ENCODE assay signal across 8 cellular contexts in the genomic region with DNA sequence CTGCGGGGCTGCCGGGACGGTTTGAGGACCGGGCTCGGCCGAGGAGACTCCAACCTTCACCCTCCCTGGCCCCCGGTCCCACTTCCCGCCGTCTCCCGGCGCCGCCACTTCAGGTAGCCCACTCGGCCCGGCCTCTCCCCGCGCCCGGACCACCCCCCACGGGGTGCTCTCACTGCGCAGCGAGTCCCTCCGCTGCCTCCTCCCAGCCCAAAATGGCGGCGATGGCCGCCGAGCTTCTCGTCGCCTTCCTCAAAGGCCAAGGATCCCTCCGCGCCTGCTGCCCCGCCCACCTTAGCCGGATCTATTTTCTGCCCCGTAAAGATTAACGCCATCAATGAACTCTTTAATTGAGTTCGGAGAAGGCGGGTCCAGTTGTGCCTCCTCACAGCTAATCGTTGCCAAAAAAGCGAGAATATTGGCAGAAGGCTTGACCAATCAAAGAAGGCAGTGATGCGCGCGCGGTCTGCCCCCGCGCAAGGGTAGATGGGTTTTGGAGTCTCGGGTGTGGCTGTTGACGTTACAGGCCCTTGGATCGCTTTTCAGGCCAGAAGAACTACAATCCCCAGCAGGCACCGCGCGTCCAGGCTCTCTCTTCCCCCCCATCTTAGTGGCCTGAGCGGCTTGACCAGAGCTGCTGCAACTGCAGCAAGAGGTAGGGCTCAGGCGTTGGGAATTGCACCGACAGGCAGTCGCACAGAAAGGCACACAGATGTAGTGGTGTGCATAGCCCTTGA. TPM values are rescaled to one million over a fixed set of nuclear protein-coding genes. Genes with fewer than 3 reads are reported as not detected.
DNase-seq lines count a peak whose midpoint lies in the region; ATAC-seq and TF ChIP-seq lines count a peak whose summit lies in the region.

A gene with protein sequence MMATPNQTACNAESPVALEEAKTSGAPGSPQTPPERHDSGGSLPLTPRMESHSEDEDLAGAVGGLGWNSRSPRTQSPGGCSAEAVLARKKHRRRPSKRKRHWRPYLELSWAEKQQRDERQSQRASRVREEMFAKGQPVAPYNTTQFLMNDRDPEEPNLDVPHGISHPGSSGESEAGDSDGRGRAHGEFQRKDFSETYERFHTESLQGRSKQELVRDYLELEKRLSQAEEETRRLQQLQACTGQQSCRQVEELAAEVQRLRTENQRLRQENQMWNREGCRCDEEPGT (plus strand): TSS at position 588 of the 734 bp plus-strand sequence. CDS start 919 bp downstream, outside the sequence.

- ATAC-seq in naive thymus-derived CD4-positive, alpha-beta T cell = peak; percentile 93
- peak; percentile 98 for ATAC-seq in stimulated activated memory B cell treated with anti-CD40 and anti-IgM and Interleukin-4, amounts not matched to agents 10 μg/mL and 1 μg/mL and 100 μg/mL, for 72 hours

- peak within 1 kb of the TSS; percentile 98 for H3K4me3 Mint-ChIP-seq in activated T-helper 2 cell treated with anti-CD3 and anti-CD28 coated beads, Interferon-gamma antibody, Interleukin-2, Interleukin-4, amounts not matched to agents 10 μg/mL and 5 μg/mL and 100 μg/mL, durations not matched to agents 14 hours and 24 hours and 36 hours (ENCODE audit: low read depth)
- H3K4me3 Mint-ChIP-seq in naive thymus-derived CD4-positive, alpha-beta T cell = peak within 1 kb of the TSS; percentile 88 to 100 (median 96)
- peak within 1 kb of the TSS; percentile 99 for H3K4me3 Mint-ChIP-seq in stimulated activated memory B cell treated with anti-CD40 and anti-IgM and Interleukin-4, amounts not matched to agents 10 μg/mL and 1 μg/mL and 100 μg/mL, for 72 hours

- POLR2A ChIA-PET in naive thymus-derived CD4-positive, alpha-beta T cell (lab: Charles Lee) = interaction anchor here (0.6 to 9.7 kb wide), 27 partner anchors 10 to 962 kb away, joined by 3 to 516 read pairs (median 4); partner anchors contain the start of genes ACBD4, ATXN7L3, HEXIM1 and MAP3K14

- H3K27me3 ChIP-seq in naive thymus-derived CD4-positive, alpha-beta T cell (ENCODE audit: control insufficient read depth in 2 of 2, insufficient read depth in 2 of 2, low read length in 2 of 2) = no peaks in the 10 kb centered on the region

- intact Hi-C loops in activated T-helper 2 cell treated with anti-CD3 and anti-CD28 coated beads, Interferon-gamma antibody, Interleukin-2, Interleukin-4, amounts not matched to agents 10 μg/mL and 5 μg/mL and 100 μg/mL, durations not matched to agents 14 hours and 24 hours and 36 hours (cut with micrococcal nuclease) = loop anchor here (1.0 to 2.0 kb wide), 2 partner anchors 13 to 61 kb away; partner anchors contain the start of gene HEXIM1
- intact Hi-C loops in naive thymus-derived CD4-positive, alpha-beta T cell (cut with micrococcal nuclease) = loop anchor here (1.0 to 10.0 kb wide), 12 partner anchors 11 to 1679 kb away; partner anchors contain the start of genes DCAKD (in 2 of the 2), HEXIM1 (in 2 of the 2), MAP3K14 (in 2 of the 2) and NMT1 (in 2 of the 2)

- no peaks in the 10 kb centered on the region for H3K9me3 Mint-ChIP-seq in activated T-helper 2 cell treated with anti-CD3 and anti-CD28 coated beads, Interferon-gamma antibody, Interleukin-2, Interleukin-4, amounts not matched to agents 10 μg/mL and 5 μg/mL and 100 μg/mL, durations not matched to agents 14 hours and 24 hours and 36 hours
- no peaks in the 10 kb centered on the region for H3K9me3 Mint-ChIP-seq in naive thymus-derived CD4-positive, alpha-beta T cell
- H3K9me3 Mint-ChIP-seq in stimulated activated memory B cell treated with anti-CD40 and anti-IgM and Interleukin-4, amounts not matched to agents 10 μg/mL and 1 μg/mL and 100 μg/mL, for 72 hours = no peaks in the 10 kb centered on the region

- peaks cover 15 to 27% of the 10 kb centered on the region in 2 donors for H3K4me1 ChIP-seq in naive thymus-derived CD4-positive, alpha-beta T cell (ENCODE audit: control insufficient read depth in 2 of 2, insufficient read depth in 2 of 2, low read length in 2 of 2)

- H3K27ac Mint-ChIP-seq in activated T-helper 2 cell treated with anti-CD3 and anti-CD28 coated beads, Interferon-gamma antibody, Interleukin-2, Interleukin-4, amounts not matched to agents 10 μg/mL and 5 μg/mL and 100 μg/mL, durations not matched to agents 14 hours and 24 hours and 36 hours = peak within 1 kb of the TSS; percentile 98
- peak within 1 kb of the TSS; percentile 97 to 100 (median 98) for H3K27ac Mint-ChIP-seq in naive thymus-derived CD4-positive, alpha-beta T cell
- peak within 1 kb of the TSS; percentile 97 for H3K27ac Mint-ChIP-seq in stimulated activated memory B cell treated with anti-CD40 and anti-IgM and Interleukin-4, amounts not matched to agents 10 μg/mL and 1 μg/mL and 100 μg/mL, for 72 hours

- peaks cover 30% of the 10 kb centered on the region for H3K36me3 Mint-ChIP-seq in activated T-helper 2 cell treated with anti-CD3 and anti-CD28 coated beads, Interferon-gamma antibody, Interleukin-2, Interleukin-4, amounts not matched to agents 10 μg/mL and 5 μg/mL and 100 μg/mL, durations not matched to agents 14 hours and 24 hours and 36 hours (ENCODE audit: low read depth)
- peaks cover 0 to 15% (median 6%) of the 10 kb centered on the region in 5 donors for H3K36me3 Mint-ChIP-seq in naive thymus-derived CD4-positive, alpha-beta T cell
- peaks cover 10% of the 10 kb centered on the region for H3K36me3 Mint-ChIP-seq in stimulated activated memory B cell treated with anti-CD40 and anti-IgM and Interleukin-4, amounts not matched to agents 10 μg/mL and 1 μg/mL and 100 μg/mL, for 72 hours

- H3K4me3 ChIP-seq in LNCaP clone FGC (ENCODE audit: low read depth, low read length) (peak within 1 kb of the TSS; percentile 98), fibroblast of mammary gland (ENCODE audit: control insufficient read depth, low read depth, low read length) (peak within 1 kb of the TSS; percentile 97)
- peak within 1 kb of the TSS; percentile 95 for H3K4me3 ChIP-seq in naive thymus-derived CD4-positive, alpha-beta T cell (ENCODE audit: low read length)

- CTCF ChIA-PET in naive thymus-derived CD4-positive, alpha-beta T cell (lab: Charles Lee) = interaction anchor here (0.9 to 5.0 kb wide), 10 partner anchors 9 to 386 kb away, joined by 3 to 55 read pairs (median 5); partner anchors contain the start of genes ACBD4 and HEXIM1

- H3K36me3 ChIP-seq in naive thymus-derived CD4-positive, alpha-beta T cell (ENCODE audit: control insufficient read depth in 2 of 3, insufficient read depth in 3 of 3, low read length in 3 of 3) = peaks cover 0 to 9% (median 0%) of the 10 kb centered on the region in 3 experiments

- no peak for TF ChIP-seq CTCF in LNCaP clone FGC (IDR thresholded peaks at IDR 0.05; ENCODE audit: control insufficient read depth, extremely low read depth, insufficient read depth)
- no peak for TF ChIP-seq CTCF in fibroblast of mammary gland (conservative IDR thresholded peaks at IDR 0.05; ENCODE audit: control insufficient read depth, insufficient read depth, low read depth, low read length)

- H3K27me3 Mint-ChIP-seq in activated T-helper 2 cell treated with anti-CD3 and anti-CD28 coated beads, Interferon-gamma antibody, Interleukin-2, Interleukin-4, amounts not matched to agents 10 μg/mL and 5 μg/mL and 100 μg/mL, durations not matched to agents 14 hours and 24 hours and 36 hours (ENCODE audit: low read depth) = no peaks in the 10 kb centered on the region
- H3K27me3 Mint-ChIP-seq in naive thymus-derived CD4-positive, alpha-beta T cell = no peaks in the 10 kb centered on the region
- H3K27me3 Mint-ChIP-seq in stimulated activated memory B cell treated with anti-CD40 and anti-IgM and Interleukin-4, amounts not matched to agents 10 μg/mL and 1 μg/mL and 100 μg/mL, for 72 hours = no peaks in the 10 kb centered on the region

- peak within 1 kb of the TSS; percentile 98 for H3K27ac ChIP-seq in naive thymus-derived CD4-positive, alpha-beta T cell (ENCODE audit: low read depth, low read length)

- H3K9me3 ChIP-seq in naive thymus-derived CD4-positive, alpha-beta T cell (ENCODE audit: control insufficient read depth in 2 of 3, low read length in 3 of 3) = no peaks in the 10 kb centered on the region

- H3K4me1 Mint-ChIP-seq in activated T-helper 2 cell treated with anti-CD3 and anti-CD28 coated beads, Interferon-gamma antibody, Interleukin-2, Interleukin-4, amounts not matched to agents 10 μg/mL and 5 μg/mL and 100 μg/mL, durations not matched to agents 14 hours and 24 hours and 36 hours (ENCODE audit: low read depth) = peaks cover 29% of the 10 kb centered on the region
- peaks cover 29 to 45% (median 41%) of the 10 kb centered on the region in 7 donors for H3K4me1 Mint-ChIP-seq in naive thymus-derived CD4-positive, alpha-beta T cell
- peaks cover 34% of the 10 kb centered on the region for H3K4me1 Mint-ChIP-seq in stimulated activated memory B cell treated with anti-CD40 and anti-IgM and Interleukin-4, amounts not matched to agents 10 μg/mL and 1 μg/mL and 100 μg/mL, for 72 hours

- DNase-seq in EL = peak; percentile 100
- DNase-seq in H4 (ENCODE audit: low spot score) = peak; percentile 100
- peak; percentile 100 for DNase-seq in LNCaP clone FGC (ENCODE audit: low read depth)
- peak; percentile 99 for DNase-seq in RPMI8226
- DNase-seq in activated T-helper 2 cell treated with anti-CD3 and anti-CD28 coated beads, Interferon-gamma antibody, Interleukin-2, Interleukin-4, amounts not matched to agents 10 μg/mL and 5 μg/mL and 100 μg/mL, durations not matched to agents 14 hours and 24 hours and 36 hours (ENCODE audit: low spot score) = peak; percentile 99
- peak; percentile 100 for DNase-seq in fibroblast of mammary gland (ENCODE audit: low read depth)
- peak; percentile 89 to 100 (median 99) for DNase-seq in naive thymus-derived CD4-positive, alpha-beta T cell

RNA-seq across cellular contexts. Expression of the gene that starts here (rescaled TPM):
- total RNA-seq in H4 (2014; rRNA removed; shearing (Covaris generic)) = 5.8 and 10.7 TPM in 2 replicates
- 7.5 and 7.8 TPM in 2 replicates for total RNA-seq in activated T-helper 2 cell treated with anti-CD3 and anti-CD28 coated beads, Interferon-gamma antibody, Interleukin-2, Interleukin-4, amounts not matched to agents 10 μg/mL and 5 μg/mL and 100 μg/mL, durations not matched to agents 14 hours and 24 hours and 36 hours
- 1 to 10 TPM; 2.2 to 8.2 (median 3.4) TPM for total RNA-seq in naive thymus-derived CD4-positive, alpha-beta T cell
- 1 to 10 TPM; 2.4 to 3.2 TPM for polyA plus RNA-seq in naive thymus-derived CD4-positive, alpha-beta T cell

Comparison
In these comparisons a context has a peak if more than half of its experiments do, and no peak if none do; other contexts are left out.
1. Peak in every context shown above with its lines: DNase-seq, ATAC-seq, H3K4me3 ChIP-seq and H3K27ac ChIP-seq.